8 cellular contexts compared by ENCODE assay signal in genomic region chr19:53906211-53907192, GRCh38. TPM values are rescaled to one million over a fixed set of nuclear protein-coding genes. Genes with fewer than 3 reads are reported as not detected.
DNase-seq lines count a peak whose midpoint lies in the region; ATAC-seq and TF ChIP-seq lines count a peak whose summit lies in the region.

No MANE protein-coding gene starts in this region.

- peaks cover 78% of the 10 kb centered on the region for H3K27me3 Mint-ChIP-seq in mesothelial cell of epicardium (ENCODE audit: low read depth)

- H3K27ac ChIP-seq in AG04450 (ENCODE audit: low read depth, low read length): no peak overlapping the region

- H3K9me3 Mint-ChIP-seq in mesothelial cell of epicardium: no peaks in the 10 kb centered on the region

- no peak for DNase-seq in AG04450 (ENCODE audit: low read depth, low spot score)
- DNase-seq in HK-2 (ENCODE audit: unreplicated experiment): peak; percentile 41
- DNase-seq in activated CD4-positive, alpha-beta T cell treated with anti-CD3 and anti-CD28 coated beads for 48 hours: peak; percentile 81
- peak; percentile 52 for DNase-seq in dermis blood vessel endothelial cell
- DNase-seq in mesothelial cell of epicardium (ENCODE audit: low spot score in 2 of 2, unreplicated experiment in 2 of 2): peak in 1 of 2 experiments; percentile 80
- DNase-seq in stimulated activated CD8-positive, alpha-beta memory T cell treated with anti-CD3 and anti-CD28 coated beads, Interleukin-4, amount 100 ng/mL, for 4 hours (ENCODE audit: low read depth in 2 of 2, low spot score in 1 of 2): peak; percentile 13 to 46
- no peak for DNase-seq in DMS79 (lab: John Stamatoyannopoulos, UW)

- H3K9me3 ChIP-seq in AG04450 (ENCODE audit: control insufficient read depth, insufficient read depth, low read length): no peaks in the 10 kb centered on the region; the same call in 1 of the 2 replicates

- H3K27me3 ChIP-seq in AG04450 (ENCODE audit: control insufficient read depth, insufficient read depth, low read length): peaks cover 10% of the 10 kb centered on the region

- H3K4me3 ChIP-seq in AG04450 (ENCODE audit: low read depth, low read length): no peak overlapping the region

- H3K27ac Mint-ChIP-seq in mesothelial cell of epicardium: no peak overlapping the region

- no peak for ATAC-seq in GM18861 (IDR thresholded peaks at IDR 0.05; ENCODE audit: unreplicated experiment)

- peaks cover 16% of the 10 kb centered on the region for H3K4me1 Mint-ChIP-seq in mesothelial cell of epicardium

- POLR2A ChIA-PET in AG04450 (lab: Yijun Ruan, JAX): no interaction called here

- TF ChIP-seq CTCF in AG04450 (IDR thresholded peaks at IDR 0.05; ENCODE audit: low read depth, low read length): peak; percentile 84
- TF ChIP-seq CTCF in mesothelial cell of epicardium (IDR thresholded peaks at IDR 0.05; ENCODE audit: unreplicated experiment): peak; percentile 92

- H3K4me3 Mint-ChIP-seq in mesothelial cell of epicardium: no peak overlapping the region

- CTCF ChIA-PET in AG04450 (lab: Charles Lee): interaction anchor here (0.6 to 3.2 kb wide), 11 partner anchors 11 to 1712 kb away, joined by 3 to 33 read pairs (median 5); no protein-coding TSS in a partner anchor

- H3K36me3 Mint-ChIP-seq in mesothelial cell of epicardium: no peaks in the 10 kb centered on the region

RNA-seq across cellular contexts. Expression of gene CACNG7, which starts 2.6 kb away (rescaled TPM):
- polyA plus RNA-seq in AG04450 (2011; rRNA removed): 8.6 and 9.3 TPM in 2 replicates
- 4.0 and 4.5 TPM in 2 replicates for polyA minus RNA-seq in AG04450 (2011; rRNA and poly(A)+ RNA removed)
- total RNA-seq in dermis blood vessel endothelial cell (not detected in 2 replicates), mesothelial cell of epicardium (0.52 to 0.82 TPM (median 0.76 TPM) in 3 replicates)

RNA-seq across cellular contexts. Expression of gene PRKCG, which starts 24.5 kb away (rescaled TPM):
- polyA plus RNA-seq in AG04450 (2011; rRNA removed): 0.09 and 0.14 TPM in 2 replicates
- polyA minus RNA-seq in AG04450 (2011; rRNA and poly(A)+ RNA removed): not detected in 2 replicates
- total RNA-seq in dermis blood vessel endothelial cell (0.17 TPM in 1 of 2 replicates, not detected in the other), mesothelial cell of epicardium (19.1 to 21.6 TPM (median 19.3 TPM) in 3 replicates)

RNA-seq across cellular contexts. Expression of gene MYADM, which starts 38.8 kb away (rescaled TPM):
- polyA plus RNA-seq in AG04450 (2011; rRNA removed): 39.3 and 71.0 TPM in 2 replicates
- polyA minus RNA-seq in AG04450 (2011; rRNA and poly(A)+ RNA removed): 70.6 and 76.6 TPM in 2 replicates
- total RNA-seq in dermis blood vessel endothelial cell (7.7 and 17.8 TPM in 2 replicates), mesothelial cell of epicardium (195 to 211 TPM (median 200 TPM) in 3 replicates)

RNA-seq across cellular contexts. Expression of gene CACNG8, which starts 56.2 kb away (rescaled TPM):
- 0.33 and 0.52 TPM in 2 replicates for polyA plus RNA-seq in AG04450 (2011; rRNA removed)
- polyA minus RNA-seq in AG04450 (2011; rRNA and poly(A)+ RNA removed): 0.32 and 0.61 TPM in 2 replicates
- 0.14 and 0.17 TPM in 2 replicates for total RNA-seq in dermis blood vessel endothelial cell
- total RNA-seq in mesothelial cell of epicardium: 2.1 to 2.6 TPM (median 2.1 TPM) in 3 replicates

Comparison
In these comparisons a context has a peak if more than half of its experiments do, and no peak if none do; other contexts are left out.
1. DNase-seq: peak in HK-2 (single experiment), activated CD4-positive, alpha-beta T cell treated with anti-CD3 and anti-CD28 coated beads for 48 hours (single experiment), dermis blood vessel endothelial cell (single experiment) and stimulated activated CD8-positive, alpha-beta memory T cell treated with anti-CD3 and anti-CD28 coated beads, Interleukin-4, amount 100 ng/mL, for 4 hours (2 of 2); none in AG04450 (single experiment) and DMS79 (single experiment).
2. RNA of gene PRKCG, which starts 24.5 kb away (total RNA-seq): 19.1 to 21.6 TPM in mesothelial cell of epicardium; 0.17 TPM in dermis blood vessel endothelial cell; every median in the first group is over 10 times any median in the second.
3. RNA of gene MYADM, which starts 38.8 kb away (total RNA-seq): 195 to 211 TPM in mesothelial cell of epicardium; 7.7 to 17.8 TPM in dermis blood vessel endothelial cell; every median in the first group is over 10 times any median in the second.